In the genomic region with DNA sequence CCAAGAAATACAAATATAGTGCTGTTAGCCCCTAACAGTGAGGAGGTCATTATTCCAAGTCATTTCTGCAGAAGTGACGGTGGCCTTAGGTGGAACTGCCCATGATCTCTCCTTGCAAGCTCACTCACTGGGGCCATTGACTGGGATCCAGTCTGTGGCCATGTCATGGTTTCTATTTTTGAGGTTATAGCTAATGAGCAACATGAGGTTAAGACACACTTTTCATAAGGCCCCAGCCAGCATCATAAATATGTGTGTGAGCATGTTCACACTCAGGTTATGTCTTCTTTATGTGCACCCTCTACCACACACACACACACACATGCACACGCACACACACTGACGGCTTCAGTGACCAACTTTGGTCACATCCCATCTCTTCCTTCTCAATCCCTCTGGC, we compare ENCODE assay signal across 13 cellular contexts. TPM values are rescaled to one million over a fixed set of nuclear protein-coding genes. Genes with fewer than 3 reads are reported as not detected.
DNase-seq lines count a peak whose midpoint lies in the region; ATAC-seq and TF ChIP-seq lines count a peak whose summit lies in the region.
"Had no signal": no experiment of that assay in that cellular context is flagged by ENCODE, and none has a peak within 500 bp of the region (broad histone marks: within the 10 kb centered on the region; RNA-seq: fewer than 3 reads in every experiment).

No MANE protein-coding gene starts in this region.

- no peak for ATAC-seq in IMR-90 (ENCODE audit: low read depth)
- ATAC-seq in activated naive CD4-positive, alpha-beta T cell treated with anti-CD3 and anti-CD28 coated beads, Interleukin-2, amount 50 U/mL, for 72 hours: peak; percentile 16 to 28
- ATAC-seq: Right ventricle myocardium inferior had no signal

- H3K9me3 ChIP-seq in IMR-90 (ENCODE audit: control insufficient read depth, insufficient read depth, low read length) (peaks cover 1% of the 10 kb centered on the region; the same call in 1 of the 2 replicates), thymus (ENCODE audit: control insufficient read depth) (no peaks in the 10 kb centered on the region)
- H3K9me3 ChIP-seq: BE2C, MG63, neutrophil had no signal

- no peaks in the 10 kb centered on the region for H3K36me3 ChIP-seq in IMR-90 (ENCODE audit: control insufficient read depth, insufficient read depth, low read length)
- H3K36me3 ChIP-seq in thymus (ENCODE audit: control insufficient read depth, insufficient read depth): no peaks in the 10 kb centered on the region
- H3K36me3 ChIP-seq: BE2C, MG63, neutrophil had no signal

- peak overlapping the region; percentile 46 for H2AFZ ChIP-seq in IMR-90 (replicated peaks; ENCODE audit: low read length, poor library complexity)

- H4K5ac ChIP-seq in IMR-90 (ENCODE audit: low read depth, low read length): no peak overlapping the region

- TF ChIP-seq CTCF in IMR-90 (conservative IDR thresholded peaks at IDR 0.05; ENCODE audit: low read depth, low read length) (no peak), GM13977 (IDR thresholded peaks at IDR 0.05; ENCODE audit: extremely low read depth, insufficient read depth, missing control alignments) (no peak)

- no peak overlapping the region for H2AK5ac ChIP-seq in IMR-90 (ENCODE audit: low read depth, low read length)

- no peak overlapping the region; the same call in 2 of the 3 replicates for H2BK15ac ChIP-seq in IMR-90 (ENCODE audit: low read depth, low read length)

- H3K4me1 ChIP-seq in IMR-90 (ENCODE audit: control insufficient read depth, insufficient read depth, low read length) (no peaks in the 10 kb centered on the region), thymus (ENCODE audit: control insufficient read depth, insufficient read depth, low read length) (peaks cover 31% of the 10 kb centered on the region)

- TF ChIP-seq POLR2A in IMR-90 (IDR thresholded peaks at IDR 0.05; ENCODE audit: low read depth, low read length): no peak

- H2BK5ac ChIP-seq in IMR-90 (ENCODE audit: low read depth, low read length, poor library complexity, severe bottlenecking): no peak overlapping the region

- POLR2A ChIA-PET in IMR-90 (lab: Charles Lee; ENCODE audit: unreplicated experiment): no interaction called here

- no peak overlapping the region for H2AK9ac ChIP-seq in IMR-90 (replicated peaks; ENCODE audit: low read depth, low read length, poor library complexity)

- H3K27ac ChIP-seq in IMR-90 (ENCODE audit: insufficient read depth, low read length) (no peak overlapping the region), thymus (ENCODE audit: low read depth) (peak overlapping the region; percentile 85)
- H3K27ac ChIP-seq: neutrophil had no signal

- no peak overlapping the region for H3K56ac ChIP-seq in IMR-90 (ENCODE audit: extremely low read depth, insufficient read depth, low read length)

- no CpG with 5 or more reads among the region's 3 CpGs for WGBS in IMR-90 (ENCODE audit: extremely low coverage in 2 of 2, insufficient read length in 1 of 2), 2 experiments
- whole genome bisulfite sequencing in thymus: 18% methylated on average over 3 of the region's 3 CpGs

- dilution Hi-C loops in IMR-90 (cut with HindIII; ENCODE audit: low sequenced_read_pairs, unreplicated experiment): no loop called here

- no peak overlapping the region for H3K4me2 ChIP-seq in IMR-90 (ENCODE audit: low read depth, low read length)

- H4K20me1 ChIP-seq in IMR-90 (ENCODE audit: insufficient read depth, low read length): no peaks in the 10 kb centered on the region

- peaks cover 4% of the 10 kb centered on the region for H3K9me3 Mint-ChIP-seq in activated naive CD4-positive, alpha-beta T cell treated with anti-CD3 and anti-CD28 coated beads, Interleukin-2, amount 10 ng/mL, durations not matched to agents 7 days and 5 days
- H3K9me3 Mint-ChIP-seq in activated naive CD4-positive, alpha-beta T cell treated with anti-CD3 and anti-CD28 coated beads, Interleukin-2, amount 50 U/mL, for 72 hours: peaks cover 12% of the 10 kb centered on the region in 2 donors

- H3K4me3 Mint-ChIP-seq in activated naive CD4-positive, alpha-beta T cell treated with anti-CD3 and anti-CD28 coated beads, Interleukin-2, amount 10 ng/mL, durations not matched to agents 7 days and 5 days: peak overlapping the region; percentile 85

- H3K27me3 ChIP-seq in IMR-90 (ENCODE audit: control insufficient read depth, insufficient read depth, low read length): peaks cover 16% of the 10 kb centered on the region
- H3K27me3 ChIP-seq in thymus (ENCODE audit: control insufficient read depth, insufficient read depth): no peaks in the 10 kb centered on the region
- H3K27me3 ChIP-seq: BE2C, MG63, neutrophil had no signal

- CTCF ChIA-PET in activated naive CD4-positive, alpha-beta T cell treated with anti-CD3 and anti-CD28 coated beads, Interleukin-2, amount 10 ng/mL, durations not matched to agents 7 days and 5 days (lab: Charles Lee): no interaction called here
- CTCF ChIA-PET in IMR-90 (lab: Yijun Ruan, JAX): no interaction called here

- H4K8ac ChIP-seq in IMR-90 (ENCODE audit: low read depth in 2 of 2, low read length in 2 of 2): no peak overlapping the region

- H3K4me3 ChIP-seq in IMR-90 (ENCODE audit: insufficient read depth, low read depth, low read length) (no peak overlapping the region), thymus (ENCODE audit: low read length) (peak overlapping the region; percentile 58)
- H3K4me3 ChIP-seq: MG63 had no signal

- no peak overlapping the region for H2BK20ac ChIP-seq in IMR-90 (ENCODE audit: low read depth, low read length)

- H3K4me1 Mint-ChIP-seq in activated naive CD4-positive, alpha-beta T cell treated with anti-CD3 and anti-CD28 coated beads, Interleukin-2, amount 10 ng/mL, durations not matched to agents 7 days and 5 days: peaks cover 76% of the 10 kb centered on the region

- H3K9ac ChIP-seq in IMR-90 (ENCODE audit: low read depth, low read length): no peak overlapping the region

- peaks cover 13% of the 10 kb centered on the region for H3K27me3 Mint-ChIP-seq in activated naive CD4-positive, alpha-beta T cell treated with anti-CD3 and anti-CD28 coated beads, Interleukin-2, amount 10 ng/mL, durations not matched to agents 7 days and 5 days

- H4K91ac ChIP-seq in IMR-90 (ENCODE audit: insufficient read depth, low read depth, low read length): no peak overlapping the region

- BruUV-seq in IMR-90 (replicated peaks; lab: Mats Ljungman, UMichigan): no TSS peak

- H3K18ac ChIP-seq in IMR-90 (ENCODE audit: low read depth, low read length): no peak overlapping the region

- no peak overlapping the region for H3K14ac ChIP-seq in IMR-90 (replicated peaks; ENCODE audit: low read depth, low read length)

- H3K23ac ChIP-seq in IMR-90 (ENCODE audit: low read depth, low read length): no peak overlapping the region

- no peaks in the 10 kb centered on the region for H3K79me1 ChIP-seq in IMR-90 (ENCODE audit: low read depth in 1 of 2, low read length in 2 of 2)

- H2BK120ac ChIP-seq in IMR-90 (ENCODE audit: low read depth, low read length): no peak overlapping the region

- H3K4ac ChIP-seq in IMR-90 (ENCODE audit: low read depth, low read length): no peak overlapping the region

- H3K9me1 ChIP-seq in IMR-90 (ENCODE audit: insufficient read depth, low read length): no peaks in the 10 kb centered on the region

- peak; percentile 23 for DNase-seq in activated naive CD4-positive, alpha-beta T cell treated with anti-CD3 and anti-CD28 coated beads, Interleukin-2, amount 10 ng/mL, durations not matched to agents 7 days and 5 days
- DNase-seq in activated naive CD4-positive, alpha-beta T cell (lab: John Stamatoyannopoulos, UW): no peak
- DNase-seq in IMR-90 (no peak), OCI-M1 (lab: John Stamatoyannopoulos, UW) (no peak), dedifferentiated amniotic fluid mesenchymal stem cell (ENCODE audit: extremely low spot score) (no peak), GM13977 (ENCODE audit: low spot score) (no peak)
- no peak for DNase-seq in activated naive CD4-positive, alpha-beta T cell treated with anti-CD3 and anti-CD28 coated beads, Interleukin-2, amount 50 U/mL, for 72 hours (ENCODE audit: low spot score in 2 of 2)
- DNase-seq: BE2C, MG63, NCI-H446 treated with DMSO at 0.1 percent for 48 hours had no signal

- intact Hi-C loops in IMR-90 (cut with micrococcal nuclease): no loop called here

- peak overlapping the region; percentile 87 for H3K27ac Mint-ChIP-seq in activated naive CD4-positive, alpha-beta T cell treated with anti-CD3 and anti-CD28 coated beads, Interleukin-2, amount 10 ng/mL, durations not matched to agents 7 days and 5 days
- peak overlapping the region; percentile 86 to 95 for H3K27ac Mint-ChIP-seq in activated naive CD4-positive, alpha-beta T cell treated with anti-CD3 and anti-CD28 coated beads, Interleukin-2, amount 50 U/mL, for 72 hours

- in situ Hi-C loops in IMR-90 (cut with MboI; ENCODE audit: low sequenced_read_pairs) (no loop called here), GM13977 (cut with MboI; ENCODE audit: low pct_unique_long_range_greater_than_20kb, low sequenced_read_pairs, unreplicated experiment) (no loop called here)

- TF ChIP-seq RAD21 in IMR-90 (IDR thresholded peaks at IDR 0.05; ENCODE audit: low read length): no peak

- peaks cover 11% of the 10 kb centered on the region for H3K36me3 Mint-ChIP-seq in activated naive CD4-positive, alpha-beta T cell treated with anti-CD3 and anti-CD28 coated beads, Interleukin-2, amount 10 ng/mL, durations not matched to agents 7 days and 5 days
- H3K36me3 Mint-ChIP-seq in activated naive CD4-positive, alpha-beta T cell treated with anti-CD3 and anti-CD28 coated beads, Interleukin-2, amount 50 U/mL, for 72 hours: peaks cover 14 to 20% of the 10 kb centered on the region in 2 donors

TF ChIP-seq in IMR-90, 13 proteins besides CTCF, POLR2A, EP300 and RAD21 (continues in another document):
- TF ChIP-seq BHLHE40 (IDR thresholded peaks at IDR 0.05; ENCODE audit: low read depth, low read length): no peak
- TF ChIP-seq MAZ (IDR thresholded peaks at IDR 0.05; ENCODE audit: borderline replicate concordance, low read depth, low read length): no peak
- TF ChIP-seq RCOR1 (IDR thresholded peaks at IDR 0.05; ENCODE audit: insufficient replicate concordance, low read length): no peak
- no peak for TF ChIP-seq CHD1 (IDR thresholded peaks at IDR 0.05; ENCODE audit: low read depth, low read length)
- TF ChIP-seq NFE2L2 (IDR thresholded peaks at IDR 0.05; ENCODE audit: low read depth, low read length): no peak
- no peak for TF ChIP-seq FOS (IDR thresholded peaks at IDR 0.05; ENCODE audit: low read depth, low read length)

RNA-seq across cellular contexts. Expression of a gene that starts 0.5 kb away (rescaled TPM):
- total RNA-seq in IMR-90 (2012; rRNA removed): 13.9 and 14.3 TPM in 2 replicates
- polyA plus RNA-seq in IMR-90 (2012; rRNA removed): 11.8 and 12.9 TPM in 2 replicates
- polyA plus RNA-seq in IMR-90 (2012; cell fraction: cytosol; rRNA removed): 6.9 and 9.7 TPM in 2 replicates
- polyA plus RNA-seq in IMR-90 (2012; cell fraction: nucleus; rRNA removed; ENCODE audit: low replicate concordance): 19.3 and 34.3 TPM in 2 replicates
- total RNA-seq in activated naive CD4-positive, alpha-beta T cell treated with anti-CD3 and anti-CD28 coated beads, Interleukin-2, amount 50 U/mL, for 72 hours: 1 to 10 TPM; 1.5 to 5.2 TPM
- polyA plus RNA-seq in thymus: 5.3 TPM
